ENCODE assay signal across 28 cellular contexts in the genomic region with DNA sequence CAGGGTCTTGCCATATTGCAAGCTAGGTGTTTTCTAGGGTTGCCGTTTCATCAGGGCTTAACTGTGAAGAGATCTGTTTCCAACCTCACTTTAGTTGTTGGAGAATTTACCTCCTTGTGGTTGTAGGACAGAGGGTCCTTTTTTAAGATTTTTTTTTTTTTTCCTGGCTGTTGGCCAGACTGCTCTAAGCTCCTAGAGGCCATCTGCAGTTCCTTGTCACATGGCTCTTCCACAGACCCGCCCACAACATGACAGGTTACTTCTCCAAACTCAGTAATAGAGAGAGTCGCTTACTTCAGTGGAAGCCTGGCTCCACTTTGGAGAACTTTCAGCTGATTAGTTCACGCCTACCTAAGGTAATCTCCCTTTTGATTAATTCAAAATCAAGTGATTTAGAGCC.
"Had no signal": no experiment of that assay in that cellular context is flagged by ENCODE, and none has a peak within 500 bp of the region (broad histone marks: within the 10 kb centered on the region; RNA-seq: fewer than 3 reads in every experiment).

No MANE protein-coding gene starts in this region.

- H3K79me2 ChIP-seq: parathyroid adenoma had no signal

- ATAC-seq: activated CD8-positive, alpha-beta T cell treated with anti-CD3 and anti-CD28 coated beads for 36 hours; activated T-cell treated with anti-CD3 and anti-CD28 coated beads, Interleukin-2, amount 50 U/mL, for 4 hours; activated T-helper 17 cell treated with anti-CD3 and anti-CD28 coated beads, Interleukin-2, amount 50 U/mL, for 72 hours; gastroesophageal sphincter; left colon; natural killer cell; upper lobe of right lung had no signal

- H3K4me3 Mint-ChIP-seq: activated CD8-positive, alpha-beta T cell treated with anti-CD3 and anti-CD28 coated beads for 36 hours; activated T-cell treated with anti-CD3 and anti-CD28 coated beads, Interleukin-2, amount 50 U/mL, for 4 hours; activated T-helper 17 cell treated with anti-CD3 and anti-CD28 coated beads, Interleukin-2, amount 50 U/mL, for 72 hours; immature natural killer cell; natural killer cell; neural progenitor cell had no signal

- H3K27ac Mint-ChIP-seq: activated CD8-positive, alpha-beta T cell treated with anti-CD3 and anti-CD28 coated beads for 36 hours; activated T-helper 17 cell treated with anti-CD3 and anti-CD28 coated beads, Interleukin-2, amount 50 U/mL, for 72 hours; immature natural killer cell; natural killer cell; neural progenitor cell had no signal

- H3K4me1 ChIP-seq: gastroesophageal sphincter, neural progenitor cell, parathyroid adenoma, right atrium auricular region, suprapubic skin, tibial artery, upper lobe of right lung had no signal

- H3K9me3 ChIP-seq: gastroesophageal sphincter, right atrium auricular region, suprapubic skin, tibial artery, upper lobe of right lung had no signal

- H3K4me2 ChIP-seq: neural progenitor cell had no signal

- H3K27me3 Mint-ChIP-seq: activated CD8-positive, alpha-beta T cell treated with anti-CD3 and anti-CD28 coated beads for 36 hours; activated T-helper 17 cell treated with anti-CD3 and anti-CD28 coated beads, Interleukin-2, amount 50 U/mL, for 72 hours had no signal

- H3K36me3 Mint-ChIP-seq: immature natural killer cell, natural killer cell, neural progenitor cell had no signal

- H3K36me3 ChIP-seq: brain microvascular endothelial cell, gastroesophageal sphincter, neural progenitor cell, right atrium auricular region, suprapubic skin, tibial artery, upper lobe of right lung had no signal

- H3K4me1 Mint-ChIP-seq: activated T-helper 17 cell treated with anti-CD3 and anti-CD28 coated beads, Interleukin-2, amount 50 U/mL, for 72 hours; immature natural killer cell; natural killer cell; neural progenitor cell had no signal

- H3K27ac ChIP-seq: brain microvascular endothelial cell, gastroesophageal sphincter, neural progenitor cell, parathyroid adenoma, right atrium auricular region, suprapubic skin, tibial artery, upper lobe of right lung had no signal

- DNase-seq: activated CD4-positive, alpha-beta T cell treated with anti-CD3 and anti-CD28 coated beads for 1 hour; activated CD4-positive, alpha-beta T cell treated with anti-CD3 and anti-CD28 coated beads, Interleukin-2, amount 50 U/mL, for 1 hour; activated CD8-positive, alpha-beta T cell treated with anti-CD3 and anti-CD28 coated beads for 36 hours; activated gamma-delta T cell treated with Interleukin-2 at 50 U/mL for 16 hours; activated naive CD4-positive, alpha-beta T cell treated with anti-CD3 and anti-CD28 coated beads, Interleukin-2, amount 50 U/mL, for 16 hours; activated T-cell treated with anti-CD3 and anti-CD28 coated beads, Interleukin-2, amount 50 U/mL, for 4 hours; amniotic stem cell; brain microvascular endothelial cell; head of caudate nucleus; hippocampal formation; immature natural killer cell; kidney; left colon; midbrain; natural killer cell; occipital lobe; stimulated activated CD4-positive, alpha-beta T cell treated with anti-CD3 and anti-CD28 coated beads, Interleukin-15, amount 100 ng/mL, for 24 hours; stimulated activated CD4-positive, alpha-beta T cell treated with anti-CD3 and anti-CD28 coated beads, Interleukin-2, amount 100 ng/mL, for 24 hours; stimulated activated naive CD4-positive, alpha-beta T cell; T1000; tibial artery; upper lobe of right lung had no signal

- H3K27me3 ChIP-seq: brain microvascular endothelial cell, gastroesophageal sphincter, neural progenitor cell, right atrium auricular region, suprapubic skin, tibial artery, upper lobe of right lung had no signal

- H2AFZ ChIP-seq: neural progenitor cell, parathyroid adenoma had no signal

- H3K4me3 ChIP-seq: gastroesophageal sphincter, neural progenitor cell, right atrium auricular region, suprapubic skin, tibial artery, upper lobe of right lung had no signal

- H3K9me3 Mint-ChIP-seq: neural progenitor cell had no signal
